In genomic region chr3:113758389-113759029, GRCh38 we compare ENCODE assay signal across 16 cellular contexts.
DNase-seq lines count a peak whose midpoint lies in the region; ATAC-seq, FAIRE-seq and TF ChIP-seq lines count a peak whose summit lies in the region.
"Had no signal": no experiment of that assay in that cellular context is flagged by ENCODE, and none has a peak within 500 bp of the region (broad histone marks: within the 10 kb centered on the region; RNA-seq: fewer than 3 reads in every experiment).

No MANE protein-coding gene starts in this region.

- H3K4me3 ChIP-seq in epithelial cell of esophagus (ENCODE audit: low read length) (no peak overlapping the region), neutrophil (ENCODE audit: low read depth in 1 of 2, low read length in 1 of 2) (no peak overlapping the region)

- no peaks in the 10 kb centered on the region for H3K9me3 ChIP-seq in neutrophil

- no peaks in the 10 kb centered on the region for H3K36me3 ChIP-seq in neutrophil

- TF ChIP-seq CTCF in epithelial cell of esophagus (IDR thresholded peaks at IDR 0.05; ENCODE audit: insufficient read depth, low read depth, low read length, missing control alignments): no peak
- no peak for TF ChIP-seq CTCF in neutrophil (IDR thresholded peaks at IDR 0.05)

- no peaks in the 10 kb centered on the region for H3K4me1 ChIP-seq in neutrophil (ENCODE audit: control insufficient read depth in 1 of 2, insufficient read depth in 1 of 2, low read depth in 1 of 2, low read length in 1 of 2)
- H3K4me1 ChIP-seq: parathyroid adenoma had no signal

- DNase-seq in EL: peak; percentile 77
- DNase-seq in HTR-8/SVneo (ENCODE audit: insufficient read length, low spot score): peak; percentile 9
- DNase-seq in epithelial cell of esophagus (ENCODE audit: low read depth): peak; percentile 46
- no peak for DNase-seq in DMS79 treated with DMSO at 0.1 percent for 48 hours (lab: John Stamatoyannopoulos, UW)
- no peak for DNase-seq in DMS153 (lab: John Stamatoyannopoulos, UW)
- DNase-seq: activated CD4-positive, alpha-beta T cell treated with anti-CD3 and anti-CD28 coated beads, Interleukin-2, amount 10 ng/mL, durations not matched to agents 7 days and 5 days; activated T-cell treated with anti-CD3 and anti-CD28 coated beads, Interleukin-2, amount 50 U/mL, for 72 hours; anterior cingulate cortex; CD4-positive, CD25-positive, alpha-beta regulatory T cell; NCI-H1105 treated with DMSO at 0.1 percent for 48 hours; SHP77; stimulated activated CD4-positive, alpha-beta T cell treated with anti-CD3 and anti-CD28 coated beads, Interleukin-15, amount 100 ng/mL, for 24 hours; T1000 had no signal

- no peaks in the 10 kb centered on the region for H3K27me3 ChIP-seq in neutrophil

- H3K27ac ChIP-seq in neutrophil: peak overlapping the region; percentile 30
- H3K27ac ChIP-seq: parathyroid adenoma had no signal

- ATAC-seq in HG03520 (IDR thresholded peaks at IDR 0.05; ENCODE audit: unreplicated experiment): no peak
- ATAC-seq: activated T-cell treated with anti-CD3 and anti-CD28 coated beads, Interleukin-2, amount 50 U/mL, for 72 hours had no signal

- FAIRE-seq in HTR-8/SVneo (lab: Jason Lieb, UNC): no peak

Comparison
In these comparisons a context has a peak if more than half of its experiments do, and no peak if none do; other contexts are left out.
1. DNase-seq: peak in EL (single experiment), HTR-8/SVneo (single experiment) and epithelial cell of esophagus (single experiment); none in DMS79 treated with DMSO at 0.1 percent for 48 hours (single experiment) and DMS153 (single experiment).